In the genomic region with DNA sequence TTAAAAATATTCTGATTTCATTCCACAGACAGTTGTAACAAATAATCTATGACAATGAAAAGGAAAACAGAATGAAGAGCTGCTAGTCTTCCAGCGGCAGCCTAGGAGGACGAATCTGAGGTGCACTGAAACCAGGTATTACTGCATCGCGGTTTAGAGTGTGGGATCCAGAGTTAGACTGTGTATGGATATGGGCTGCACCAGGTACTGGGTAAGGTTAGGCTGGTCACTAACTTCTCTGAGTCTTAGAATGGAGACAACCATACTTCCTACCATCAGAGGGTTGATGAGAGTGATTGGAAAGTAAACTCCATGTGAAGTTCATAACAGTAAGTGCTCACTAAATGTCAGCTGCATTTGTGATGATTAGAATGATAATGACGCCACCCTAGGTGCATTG, we compare ENCODE assay signal across 23 cellular contexts.
"Had no signal": no experiment of that assay in that cellular context is flagged by ENCODE, and none has a peak within 500 bp of the region (broad histone marks: within the 10 kb centered on the region; RNA-seq: fewer than 3 reads in every experiment).

No MANE protein-coding gene starts in this region.

- DNase-seq: activated CD4-positive, alpha-beta T cell treated with anti-CD3 and anti-CD28 coated beads, Interleukin-2, amount 10 ng/mL, durations not matched to agents 7 days and 5 days; activated CD8-positive, alpha-beta T cell treated with anti-CD3 and anti-CD28 coated beads for 36 hours; activated naive CD4-positive, alpha-beta T cell treated with Interleukin-2 at 50 U/mL for 16 hours; activated naive CD8-positive, alpha-beta T cell treated with anti-CD3 and anti-CD28 coated beads, Interleukin-2, amount 10 ng/mL, durations not matched to agents 7 days and 5 days; activated T-cell treated with anti-CD3 and anti-CD28 coated beads, Interleukin-2, amount 50 U/mL, for 1 hour; immature natural killer cell; left lung; naive thymus-derived CD4-positive, alpha-beta T cell; stimulated activated CD4-positive, alpha-beta T cell treated with anti-CD3 and anti-CD28 coated beads, Interleukin-2, amount 100 ng/mL, for 48 hours; stimulated activated naive CD8-positive, alpha-beta T cell treated with anti-CD3 and anti-CD28 coated beads, Interleukin-15, Interleukin-2, amounts not matched to agents 100 U/mL and 50 U/mL, for 24 hours; SW 1271; T-helper 17 cell; thyroid gland; upper lobe of right lung had no signal

- H3K79me2 ChIP-seq: hepatocyte had no signal

- H3K9ac ChIP-seq: neural progenitor cell had no signal

- H3K36me3 ChIP-seq: cardiac muscle cell, thyroid gland had no signal

- H3K4me1 ChIP-seq: foreskin keratinocyte, thyroid gland had no signal

- H3K27ac Mint-ChIP-seq: activated CD4-positive, alpha-beta T cell treated with anti-CD3 and anti-CD28 coated beads, Interleukin-2, amount 10 ng/mL, durations not matched to agents 7 days and 5 days; activated CD8-positive, alpha-beta T cell treated with anti-CD3 and anti-CD28 coated beads for 36 hours; activated naive CD8-positive, alpha-beta T cell treated with anti-CD3 and anti-CD28 coated beads, Interleukin-2, amount 10 ng/mL, durations not matched to agents 7 days and 5 days; activated T-helper 2 cell treated with anti-CD3 and anti-CD28 coated beads, Interferon-gamma antibody, Interleukin-2, Interleukin-4, amounts not matched to agents 10 μg/mL and 5 μg/mL and 100 μg/mL, durations not matched to agents 14 hours and 24 hours and 36 hours; immature natural killer cell; naive thymus-derived CD4-positive, alpha-beta T cell; neural progenitor cell; progenitor cell of endocrine pancreas; T-helper 17 cell had no signal

- H3K4me2 ChIP-seq: hepatocyte, neural progenitor cell had no signal

- H3K27ac ChIP-seq: cardiac muscle cell, hepatocyte, left lung, neural progenitor cell, thyroid gland had no signal

- H3K27me3 Mint-ChIP-seq: activated CD8-positive, alpha-beta T cell treated with anti-CD3 and anti-CD28 coated beads for 36 hours; activated naive CD8-positive, alpha-beta T cell treated with anti-CD3 and anti-CD28 coated beads, Interleukin-2, amount 10 ng/mL, durations not matched to agents 7 days and 5 days; naive thymus-derived CD4-positive, alpha-beta T cell; progenitor cell of endocrine pancreas had no signal

- H3K4me3 ChIP-seq: cardiac muscle cell, hepatocyte, left lung, lung, neural progenitor cell, thyroid gland, upper lobe of right lung had no signal

- H3K36me3 Mint-ChIP-seq: activated naive CD8-positive, alpha-beta T cell treated with anti-CD3 and anti-CD28 coated beads, Interleukin-2, amount 10 ng/mL, durations not matched to agents 7 days and 5 days; immature natural killer cell; naive thymus-derived CD4-positive, alpha-beta T cell had no signal

- H3K27me3 ChIP-seq: cardiac muscle cell, foreskin keratinocyte, hepatocyte, left lung, neural progenitor cell, thyroid gland, upper lobe of right lung had no signal

- H3K4me1 Mint-ChIP-seq: activated CD4-positive, alpha-beta T cell treated with anti-CD3 and anti-CD28 coated beads, Interleukin-2, amount 10 ng/mL, durations not matched to agents 7 days and 5 days; activated naive CD8-positive, alpha-beta T cell treated with anti-CD3 and anti-CD28 coated beads, Interleukin-2, amount 10 ng/mL, durations not matched to agents 7 days and 5 days; immature natural killer cell; naive thymus-derived CD4-positive, alpha-beta T cell; T-helper 17 cell had no signal

- ATAC-seq: activated CD4-positive, CD25-positive, alpha-beta regulatory T cell treated with anti-CD3 and anti-CD28 coated beads, Interleukin-2, amount 50 U/mL, for 24 hours; activated CD8-positive, alpha-beta T cell treated with anti-CD3 and anti-CD28 coated beads for 36 hours; left lung; naive thymus-derived CD4-positive, alpha-beta T cell; stimulated activated naive CD8-positive, alpha-beta T cell treated with anti-CD3 and anti-CD28 coated beads, Interleukin-15, Interleukin-2, amounts not matched to agents 100 U/mL and 50 U/mL, for 24 hours; T-helper 17 cell; upper lobe of right lung had no signal

- H3K9me3 ChIP-seq: left lung, thyroid gland, upper lobe of right lung had no signal

- FAIRE-seq: endometrium had no signal

- H3K9me3 Mint-ChIP-seq: activated CD4-positive, alpha-beta T cell treated with anti-CD3 and anti-CD28 coated beads, Interleukin-2, amount 10 ng/mL, durations not matched to agents 7 days and 5 days; activated CD8-positive, alpha-beta T cell treated with anti-CD3 and anti-CD28 coated beads for 36 hours; activated naive CD8-positive, alpha-beta T cell treated with anti-CD3 and anti-CD28 coated beads, Interleukin-2, amount 10 ng/mL, durations not matched to agents 7 days and 5 days; activated T-helper 2 cell treated with anti-CD3 and anti-CD28 coated beads, Interferon-gamma antibody, Interleukin-2, Interleukin-4, amounts not matched to agents 10 μg/mL and 5 μg/mL and 100 μg/mL, durations not matched to agents 14 hours and 24 hours and 36 hours; naive thymus-derived CD4-positive, alpha-beta T cell; neural progenitor cell had no signal

- H3K4me3 Mint-ChIP-seq: activated CD4-positive, alpha-beta T cell treated with anti-CD3 and anti-CD28 coated beads, Interleukin-2, amount 10 ng/mL, durations not matched to agents 7 days and 5 days; activated CD8-positive, alpha-beta T cell treated with anti-CD3 and anti-CD28 coated beads for 36 hours; activated naive CD8-positive, alpha-beta T cell treated with anti-CD3 and anti-CD28 coated beads, Interleukin-2, amount 10 ng/mL, durations not matched to agents 7 days and 5 days; immature natural killer cell; naive thymus-derived CD4-positive, alpha-beta T cell; neural progenitor cell; T-helper 17 cell had no signal

- H2AFZ ChIP-seq: hepatocyte, neural progenitor cell had no signal
